ENCODE assay signal across 10 cellular contexts in the genomic region with DNA sequence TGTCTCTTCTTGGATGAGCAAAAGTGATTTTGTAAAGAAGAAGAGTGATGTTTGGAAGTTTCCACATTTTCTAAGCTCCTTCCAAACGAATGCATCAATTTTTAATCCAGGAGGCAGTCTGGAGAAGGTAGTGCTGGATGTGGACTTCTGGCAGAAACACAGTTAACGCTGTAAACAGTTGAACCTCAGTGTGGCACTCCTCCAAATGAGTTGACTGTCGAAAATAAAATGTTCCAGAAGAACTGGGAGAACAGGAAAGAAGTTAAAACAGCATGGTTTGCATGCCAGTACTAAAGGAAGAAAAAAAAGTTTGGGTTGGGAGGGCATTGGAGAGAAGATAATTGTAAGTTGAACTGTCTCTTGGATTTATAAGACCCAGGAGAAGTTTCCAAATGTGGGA. TPM values are rescaled to one million over a fixed set of nuclear protein-coding genes. Genes with fewer than 3 reads are reported as not detected.
DNase-seq lines count a peak whose midpoint lies in the region; TF ChIP-seq lines count a peak whose summit lies in the region.
"Had no signal": no experiment of that assay in that cellular context is flagged by ENCODE, and none has a peak within 500 bp of the region (broad histone marks: within the 10 kb centered on the region; RNA-seq: fewer than 3 reads in every experiment).

No MANE protein-coding gene starts in this region.

- H3K27ac ChIP-seq in muscle layer of colon (ENCODE audit: low read depth, low read length) (peak overlapping the region; percentile 53), tibial artery (peak overlapping the region; percentile 57 to 62), Peyer's patch (peak overlapping the region in 2 of 4 donors; percentile 44 to 47)
- H3K27ac ChIP-seq: SJSA1 had no signal

- H3K27me3 ChIP-seq in muscle layer of colon (ENCODE audit: control insufficient read depth in 1 of 2, insufficient read depth in 2 of 2, low read length in 2 of 2) (no peaks in the 10 kb centered on the region), tibial artery (no peaks in the 10 kb centered on the region), Peyer's patch (no peaks in the 10 kb centered on the region)
- H3K27me3 ChIP-seq: SJSA1 had no signal

- no peak for TF ChIP-seq POLR2A in Peyer's patch (IDR thresholded peaks at IDR 0.05)

- intact Hi-C loops in tibial artery (cut with DNase I; ENCODE audit: low total_unique reads), result no loop called here

- H3K9me3 ChIP-seq in muscle layer of colon (ENCODE audit: low read length), result no peaks in the 10 kb centered on the region
- H3K9me3 ChIP-seq in tibial artery, result no peaks in the 10 kb centered on the region
- H3K9me3 ChIP-seq in Peyer's patch, result no peaks in the 10 kb centered on the region
- H3K9me3 ChIP-seq: SJSA1 had no signal

- peaks cover 70% of the 10 kb centered on the region for H3K4me1 ChIP-seq in muscle layer of colon (ENCODE audit: insufficient read depth, low read length)
- peaks cover 0 to 55% (median 30%) of the 10 kb centered on the region in 4 donors for H3K4me1 ChIP-seq in tibial artery
- peaks cover 0 to 27% (median 0%) of the 10 kb centered on the region in 4 donors for H3K4me1 ChIP-seq in Peyer's patch

- no peaks in the 10 kb centered on the region for H3K36me3 ChIP-seq in muscle layer of colon (ENCODE audit: insufficient read depth, low read length)
- no peaks in the 10 kb centered on the region for H3K36me3 ChIP-seq in tibial artery
- H3K36me3 ChIP-seq in Peyer's patch, result no peaks in the 10 kb centered on the region

- H3K4me3 ChIP-seq in muscle layer of colon (ENCODE audit: low read depth in 1 of 2, low read length in 2 of 2), result peak overlapping the region in 1 of 2 donors; percentile 2
- no peak overlapping the region for H3K4me3 ChIP-seq in tibial artery
- no peak overlapping the region for H3K4me3 ChIP-seq in Peyer's patch
- H3K4me3 ChIP-seq: SJSA1 had no signal

- no peak for TF ChIP-seq CTCF in tibial artery (IDR thresholded peaks at IDR 0.05)
- no peak for TF ChIP-seq CTCF in Peyer's patch (IDR thresholded peaks at IDR 0.05)

- H3K9ac ChIP-seq in muscle layer of colon (ENCODE audit: low read length), result no peak overlapping the region

- peak; percentile 74 for DNase-seq in amniotic epithelial cell (ENCODE audit: low read depth)
- DNase-seq in fibroblast of peridontal ligament (ENCODE audit: extremely low read depth), result peak; percentile 43
- DNase-seq in tibial artery, result no peak
- DNase-seq in Peyer's patch, result no peak
- no peak for DNase-seq in putamen (ENCODE audit: low spot score)
- no peak for DNase-seq in NCI-H1048 (lab: John Stamatoyannopoulos, UW)
- DNase-seq in NCI-H2081 (lab: John Stamatoyannopoulos, UW), result no peak
- DNase-seq: activated effector memory CD4-positive, alpha-beta T cell treated with anti-CD3 and anti-CD28 coated beads, Interleukin-2, amount 50 U/mL, for 16 hours had no signal

RNA-seq across cellular contexts. Expression of a gene that starts 6.5 kb away (rescaled TPM):
- total RNA-seq in Peyer's patch, result 10 to 100 TPM; 16.1 to 39.6 (median 25.5) TPM

Comparison
In these comparisons a context has a peak if more than half of its experiments do, and no peak if none do; other contexts are left out.
1. DNase-seq: peak in amniotic epithelial cell (single experiment) and fibroblast of peridontal ligament (single experiment); none in tibial artery (0 of 2), Peyer's patch (0 of 3), putamen (single experiment), NCI-H1048 (single experiment) and NCI-H2081 (0 of 2).